ENCODE assay signal across 1 cellular context in genomic region chr9:19102631-19103345, GRCh38.
TF ChIP-seq lines count a peak whose summit lies in the region.

HAUS6 (minus strand) TSS chr9:19102904; CDS start chr9:19102651, 253 bp downstream.

TF ChIP-seq in HepG2, 621 proteins besides CTCF, POLR2A, EP300 and RAD21 (continued from another document):
- TF ChIP-seq ZNF124 (CRISPR knock-in tag; IDR thresholded peaks at IDR 0.05) (no peak), ZFP62 (CRISPR knock-in tag; IDR thresholded peaks at IDR 0.05) (no peak), ZBTB40 (IDR thresholded peaks at IDR 0.05) (peak; percentile 55), ZBTB40 (CRISPR knock-in tag; IDR thresholded peaks at IDR 0.05) (no peak), ZNF713 (CRISPR knock-in tag; IDR thresholded peaks at IDR 0.05) (no peak), MNT (IDR thresholded peaks at IDR 0.05) (peak; percentile 42; the same call in 1 of the 2 replicates), ZNF230 (CRISPR knock-in tag; IDR thresholded peaks at IDR 0.05) (no peak), ZC3H13 (CRISPR knock-in tag; IDR thresholded peaks at IDR 0.05) (0 out of 2 replicates have a peak, but pooled peaks have one; percentile 23), TAF1 (CRISPR knock-in tag; IDR thresholded peaks at IDR 0.05) (peak; percentile 75), STAT6 (CRISPR knock-in tag; IDR thresholded peaks at IDR 0.05; ENCODE audit: borderline replicate concordance) (no peak; the same call in 1 of the 2 replicates), SMAD3 (CRISPR knock-in tag; IDR thresholded peaks at IDR 0.05) (peak; percentile 52), ZNF749 (CRISPR knock-in tag; IDR thresholded peaks at IDR 0.05; ENCODE audit: borderline replicate concordance) (no peak)
